In genomic region chr14:35286707-35287106, GRCh38 we compare ENCODE assay signal across 13 cellular contexts. TPM values are rescaled to one million over a fixed set of nuclear protein-coding genes. Genes with fewer than 3 reads are reported as not detected.
DNase-seq lines count a peak whose midpoint lies in the region; ATAC-seq and TF ChIP-seq lines count a peak whose summit lies in the region.
"Had no signal": no experiment of that assay in that cellular context is flagged by ENCODE, and none has a peak within 500 bp of the region (broad histone marks: within the 10 kb centered on the region; RNA-seq: fewer than 3 reads in every experiment).

No MANE protein-coding gene starts in this region.

- H3K27ac ChIP-seq in CD8-positive, alpha-beta memory T cell (ENCODE audit: low read depth, low read length) = peak overlapping the region; percentile 20
- H3K27ac ChIP-seq in Karpas-422 (ENCODE audit: low read length) = peak overlapping the region; percentile 97

- peaks cover 39 to 49% (median 47%) of the 10 kb centered on the region in 3 donors for H3K4me1 Mint-ChIP-seq in CD8-positive, alpha-beta memory T cell
- no peaks in the 10 kb centered on the region; the same call in 1 of the 2 replicates for H3K4me1 Mint-ChIP-seq in WTC11
- H3K4me1 Mint-ChIP-seq in natural killer cell treated with Interleukin-12 subunit alpha and Interleukin-12 subunit beta and Interleukin-15 and Interleukin-18, amount 100 ng/mL, for 72 hours (ENCODE audit: low read depth in 2 of 2) = peaks cover 63 to 66% of the 10 kb centered on the region in 2 donors

- no peaks in the 10 kb centered on the region for H3K9me2 ChIP-seq in Karpas-422 (replicated peaks; ENCODE audit: insufficient read depth, low read length)

- no peaks in the 10 kb centered on the region for H3K27me3 Mint-ChIP-seq in CD8-positive, alpha-beta memory T cell
- no peaks in the 10 kb centered on the region for H3K27me3 Mint-ChIP-seq in WTC11 (ENCODE audit: low read depth)
- no peaks in the 10 kb centered on the region for H3K27me3 Mint-ChIP-seq in natural killer cell treated with Interleukin-12 subunit alpha and Interleukin-12 subunit beta and Interleukin-15 and Interleukin-18, amount 100 ng/mL, for 72 hours

- H3K36me3 ChIP-seq in CD8-positive, alpha-beta memory T cell (ENCODE audit: insufficient read depth, low read length) = no peaks in the 10 kb centered on the region
- H3K36me3 ChIP-seq in Karpas-422 (ENCODE audit: insufficient read depth, low read length) = no peaks in the 10 kb centered on the region
- H3K36me3 ChIP-seq: adrenal gland had no signal

- H3K4me1 ChIP-seq in CD8-positive, alpha-beta memory T cell (ENCODE audit: insufficient read depth, low read length) = peaks cover 35% of the 10 kb centered on the region
- peaks cover 82% of the 10 kb centered on the region for H3K4me1 ChIP-seq in Karpas-422 (ENCODE audit: low read length)
- H3K4me1 ChIP-seq: adrenal gland had no signal

- ATAC-seq in WTC11 (no peak), HG03108 (IDR thresholded peaks at IDR 0.05; ENCODE audit: unreplicated experiment) (no peak), left lobe of liver (no peak)
- ATAC-seq in natural killer cell treated with Interleukin-12 subunit alpha and Interleukin-12 subunit beta and Interleukin-15 and Interleukin-18, amount 100 ng/mL, for 72 hours = peak; percentile 74 to 84
- ATAC-seq: HCT116 had no signal

- no peaks in the 10 kb centered on the region for H3K79me2 ChIP-seq in Karpas-422 (ENCODE audit: low read length)

- peak overlapping the region; percentile 89 to 97 (median 92) for H3K27ac Mint-ChIP-seq in CD8-positive, alpha-beta memory T cell
- H3K27ac Mint-ChIP-seq in WTC11 = 0 out of 2 replicates have a peak overlapping the region, but pooled peaks have one; percentile 52
- peak overlapping the region; percentile 99 to 100 for H3K27ac Mint-ChIP-seq in natural killer cell treated with Interleukin-12 subunit alpha and Interleukin-12 subunit beta and Interleukin-15 and Interleukin-18, amount 100 ng/mL, for 72 hours

- no peaks in the 10 kb centered on the region for H3K9me3 Mint-ChIP-seq in CD8-positive, alpha-beta memory T cell
- H3K9me3 Mint-ChIP-seq in WTC11 = no peaks in the 10 kb centered on the region
- H3K9me3 Mint-ChIP-seq in natural killer cell treated with Interleukin-12 subunit alpha and Interleukin-12 subunit beta and Interleukin-15 and Interleukin-18, amount 100 ng/mL, for 72 hours = peaks cover 5% of the 10 kb centered on the region
- H3K9me3 Mint-ChIP-seq: neural crest cell had no signal

- DNase-seq in CD8-positive, alpha-beta memory T cell = no peak
- DNase-seq in Karpas-422 = peak; percentile 69
- DNase-seq in WTC11 (ENCODE audit: low spot score) = no peak
- peak; percentile 86 for DNase-seq in natural killer cell treated with Interleukin-12 subunit alpha and Interleukin-12 subunit beta and Interleukin-15 and Interleukin-18, amount 100 ng/mL, for 72 hours (ENCODE audit: low spot score)
- DNase-seq in NCI-H446 treated with DMSO at 0.1 percent for 48 hours (lab: John Stamatoyannopoulos, UW) = no peak
- DNase-seq in left lobe of liver (ENCODE audit: low spot score) = no peak
- no peak for DNase-seq in NCI-H128 (lab: John Stamatoyannopoulos, UW; ENCODE audit: unreplicated experiment)
- DNase-seq: adrenal gland, foreskin melanocyte, NCI-H2171 treated with DMSO at 0.1 percent for 48 hours had no signal

- no peak overlapping the region for H3K4me3 ChIP-seq in CD8-positive, alpha-beta memory T cell (ENCODE audit: low read length)
- peak overlapping the region; percentile 58 for H3K4me3 ChIP-seq in Karpas-422 (ENCODE audit: low read length)
- H3K4me3 ChIP-seq: adrenal gland had no signal

- POLR2A ChIA-PET in CD8-positive, alpha-beta memory T cell (lab: Charles Lee) = interaction anchor here (0.6 to 2.3 kb wide), 3 partner anchors 115 to 130 kb away, joined by 4 to 21 read pairs (median 4); partner anchors contain the start of gene NFKBIA
- POLR2A ChIA-PET in WTC11 (lab: Charles Lee) = no interaction called here

- peak overlapping the region; percentile 75 for H3K9ac ChIP-seq in Karpas-422 (ENCODE audit: low read length)

- H3K4me2 ChIP-seq in Karpas-422 (ENCODE audit: low read depth, low read length, poor library complexity, severe bottlenecking) = peak overlapping the region; percentile 78

- no peaks in the 10 kb centered on the region for H3K27me3 ChIP-seq in CD8-positive, alpha-beta memory T cell (ENCODE audit: insufficient read depth, low read length, poor library complexity, severe bottlenecking)
- no peaks in the 10 kb centered on the region for H3K27me3 ChIP-seq in Karpas-422 (ENCODE audit: low read length)
- H3K27me3 ChIP-seq: adrenal gland had no signal

- no peaks in the 10 kb centered on the region for H3K9me3 ChIP-seq in CD8-positive, alpha-beta memory T cell (ENCODE audit: low read length)
- H3K9me3 ChIP-seq in Karpas-422 (ENCODE audit: low read length) = no peaks in the 10 kb centered on the region
- H3K9me3 ChIP-seq: adrenal gland had no signal

- H3K4me3 Mint-ChIP-seq in CD8-positive, alpha-beta memory T cell = peak overlapping the region; percentile 54 to 71 (median 58)
- no peak overlapping the region for H3K4me3 Mint-ChIP-seq in WTC11
- peak overlapping the region; percentile 84 for H3K4me3 Mint-ChIP-seq in natural killer cell treated with Interleukin-12 subunit alpha and Interleukin-12 subunit beta and Interleukin-15 and Interleukin-18, amount 100 ng/mL, for 72 hours
- H3K4me3 Mint-ChIP-seq: neural crest cell had no signal

- no peak for TF ChIP-seq CTCF in WTC11 (IDR thresholded peaks at IDR 0.05)

- CTCF ChIA-PET in CD8-positive, alpha-beta memory T cell (lab: Charles Lee) = interaction anchor here (1.2 to 3.4 kb wide), 4 partner anchors 57 to 146 kb away, joined by 3 to 11 read pairs (median 6); no protein-coding TSS in a partner anchor
- CTCF ChIA-PET in WTC11 (lab: Charles Lee) = no interaction called here

- peak overlapping the region; percentile 11; the same call in 1 of the 2 replicates for H2AFZ ChIP-seq in Karpas-422 (ENCODE audit: low read length)

- no peaks in the 10 kb centered on the region for H4K20me1 ChIP-seq in Karpas-422 (ENCODE audit: insufficient read depth, low read depth, low read length)

- H3K36me3 Mint-ChIP-seq in CD8-positive, alpha-beta memory T cell = peaks cover 0 to 6% (median 5%) of the 10 kb centered on the region in 3 donors
- no peaks in the 10 kb centered on the region for H3K36me3 Mint-ChIP-seq in WTC11
- H3K36me3 Mint-ChIP-seq in natural killer cell treated with Interleukin-12 subunit alpha and Interleukin-12 subunit beta and Interleukin-15 and Interleukin-18, amount 100 ng/mL, for 72 hours = peaks cover 4% of the 10 kb centered on the region

TF ChIP-seq in WTC11, 78 proteins besides CTCF, POLR2A, EP300 and RAD21 (continues in another document):
- no peak for TF ChIP-seq ERG (CRISPR knock-in tag; IDR thresholded peaks at IDR 0.05)
- TF ChIP-seq ZNF512 (CRISPR knock-in tag; IDR thresholded peaks at IDR 0.05; ENCODE audit: borderline replicate concordance) = no peak

RNA-seq across cellular contexts. Expression of gene PSMA6, which starts 5.5 kb away (rescaled TPM):
- total RNA-seq in CD8-positive, alpha-beta memory T cell = 100 to 1,000 TPM; 399 to 400 TPM
- 305 TPM for polyA plus RNA-seq in CD8-positive, alpha-beta memory T cell
- total RNA-seq in Karpas-422 (2014; rRNA removed; shearing (Covaris generic); ENCODE audit: low replicate concordance) = 327 and 344 TPM in 2 replicates
- total RNA-seq in WTC11 (2021) (197 to 215 TPM (median 210 TPM) in 3 replicates), left lobe of liver (72.0 TPM)
- total RNA-seq in natural killer cell treated with Interleukin-12 subunit alpha and Interleukin-12 subunit beta and Interleukin-15 and Interleukin-18, amount 100 ng/mL, for 72 hours = 100 to 1,000 TPM; 464 to 704 TPM

Comparison
In these comparisons a context has a peak if more than half of its experiments do, and no peak if none do; other contexts are left out.
1. DNase-seq: peak in Karpas-422 (single experiment) and natural killer cell treated with Interleukin-12 subunit alpha and Interleukin-12 subunit beta and Interleukin-15 and Interleukin-18, amount 100 ng/mL, for 72 hours (single experiment); none in CD8-positive, alpha-beta memory T cell (0 of 5), WTC11 (single experiment), NCI-H446 treated with DMSO at 0.1 percent for 48 hours (single experiment), left lobe of liver (single experiment) and NCI-H128 (single experiment).
2. ATAC-seq: peak in natural killer cell treated with Interleukin-12 subunit alpha and Interleukin-12 subunit beta and Interleukin-15 and Interleukin-18, amount 100 ng/mL, for 72 hours (2 of 2); none in WTC11 (single experiment), HG03108 (single experiment) and left lobe of liver (single experiment).
3. Peak in every context shown above with its lines, with median percentiles within 50 percentile points of each other: H3K27ac Mint-ChIP-seq.